In the genomic region with DNA sequence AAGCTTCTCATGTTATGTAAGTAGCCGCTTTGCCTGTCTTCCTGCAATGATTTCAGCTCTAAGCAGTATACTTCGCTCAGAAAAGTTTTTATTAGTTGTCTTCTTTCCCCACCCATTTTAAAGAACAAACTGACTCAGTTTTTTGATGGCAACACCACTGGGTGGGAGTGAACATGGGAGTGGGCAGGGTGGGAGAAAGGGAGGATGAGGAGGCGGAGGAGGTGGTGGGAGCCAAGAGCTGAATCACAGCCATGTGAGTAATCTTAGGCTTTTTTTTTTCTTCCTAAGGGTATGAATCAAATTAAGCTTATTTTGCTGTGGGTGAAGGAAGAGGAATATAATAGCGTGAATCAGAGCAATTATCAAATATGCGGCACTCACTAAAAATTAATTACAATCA, we compare ENCODE assay signal across 8 cellular contexts.
DNase-seq lines count a peak whose midpoint lies in the region; ATAC-seq and TF ChIP-seq lines count a peak whose summit lies in the region.

No MANE protein-coding gene starts in this region.

- H3K36me3 ChIP-seq in HUES48 (ENCODE audit: control insufficient read depth, insufficient read depth, low read length) (peaks cover 49% of the 10 kb centered on the region), brain microvascular endothelial cell (replicated peaks) (no peaks in the 10 kb centered on the region), mesodermal cell (ENCODE audit: control insufficient read depth, insufficient read depth, low read length) (no peaks in the 10 kb centered on the region)

- DNase-seq in CD1c-positive myeloid dendritic cell (ENCODE audit: extremely low spot score): peak; percentile 64
- peak; percentile 41 for DNase-seq in brain microvascular endothelial cell
- DNase-seq in epidermal melanocyte (ENCODE audit: insufficient read length, low spot score): no peak

- H3K27me3 ChIP-seq in HUES48 (ENCODE audit: control insufficient read depth, insufficient read depth, low read length) (no peaks in the 10 kb centered on the region), brain microvascular endothelial cell (replicated peaks) (no peaks in the 10 kb centered on the region)

- WGBS in mesodermal cell (ENCODE audit: insufficient coverage in 2 of 2), 2 experiments: 100% methylated on average over 1 of the region's 5 CpGs

- H3K4me1 ChIP-seq in HUES48 (ENCODE audit: control insufficient read depth, insufficient read depth, low read length) (peaks cover 63% of the 10 kb centered on the region), mesodermal cell (ENCODE audit: control insufficient read depth, insufficient read depth, low read length, poor library complexity, severe bottlenecking) (peaks cover 35% of the 10 kb centered on the region)

- H3K27ac ChIP-seq in HUES48 (ENCODE audit: low read depth, low read length) (peak overlapping the region; percentile 40), brain microvascular endothelial cell (peak overlapping the region; percentile 51), mesodermal cell (ENCODE audit: low read depth, low read length, severe bottlenecking) (peak overlapping the region; percentile 85)

- no peaks in the 10 kb centered on the region for H3K9me3 ChIP-seq in HUES48 (ENCODE audit: control insufficient read depth, insufficient read depth, low read length)
- H3K9me3 ChIP-seq in mesodermal cell (ENCODE audit: control insufficient read depth, low read length): no peaks in the 10 kb centered on the region

- no peak overlapping the region for H3K4me3 ChIP-seq in HUES48 (ENCODE audit: low read depth, low read length)
- no peak overlapping the region for H3K4me3 ChIP-seq in brain microvascular endothelial cell (ENCODE audit: low read depth, low read length)
- H3K4me3 ChIP-seq in mesodermal cell (ENCODE audit: extremely low read depth, insufficient read depth, low read length, poor library complexity, severe bottlenecking): no peak overlapping the region

- in situ Hi-C loops in brain microvascular endothelial cell (cut with HindIII; ENCODE audit: low pct_ligation_motif_present, low sequenced_read_pairs): loop anchor here (25.0 kb wide), 1 partner anchor 263 kb away; no protein-coding TSS in a partner anchor

- TF ChIP-seq CTCF in brain microvascular endothelial cell (IDR thresholded peaks at IDR 0.05; ENCODE audit: low read depth, low read length, missing control alignments): no peak

- ATAC-seq in HG02678 (IDR thresholded peaks at IDR 0.05; ENCODE audit: unreplicated experiment) (no peak), HG02884 (IDR thresholded peaks at IDR 0.05; ENCODE audit: unreplicated experiment) (no peak), GM18861 (IDR thresholded peaks at IDR 0.05; ENCODE audit: unreplicated experiment) (no peak)

- no peak overlapping the region for H3K9ac ChIP-seq in HUES48 (ENCODE audit: low read depth, low read length)
